In genomic region chr6:56343295-56343694, GRCh38 we compare ENCODE assay signal across 29 cellular contexts.
A peak's percentile ranks its signal among the peaks of the same experiment; 100 is the strongest.
DNase-seq lines count a peak whose midpoint lies in the region; ATAC-seq, FAIRE-seq and TF ChIP-seq lines count a peak whose summit lies in the region.
"Had no signal": no experiment of that assay in that cellular context is flagged by ENCODE, and none has a peak within 500 bp of the region (broad histone marks: within the 10 kb centered on the region; RNA-seq: fewer than 3 reads in every experiment).

No MANE protein-coding gene starts in this region.

- H3K9ac ChIP-seq in Karpas-422 (ENCODE audit: low read length): no peak overlapping the region

- TF ChIP-seq CTCF in foreskin fibroblast (IDR thresholded peaks at IDR 0.05; ENCODE audit: low read depth, low read length): no peak

- no peaks in the 10 kb centered on the region for H3K79me2 ChIP-seq in Karpas-422 (ENCODE audit: low read length)

- H3K27ac Mint-ChIP-seq in activated naive CD4-positive, alpha-beta T cell treated with anti-CD3 and anti-CD28 coated beads, Interleukin-2, amount 10 ng/mL, durations not matched to agents 7 days and 5 days: no peak overlapping the region
- H3K27ac Mint-ChIP-seq in stimulated activated naive CD8-positive, alpha-beta T cell treated with anti-CD3 and anti-CD28 coated beads, Interleukin-15, amount 100 ng/mL, for 72 hours: no peak overlapping the region
- H3K27ac Mint-ChIP-seq: CD14-positive monocyte; T-helper 1 cell treated with Interleukin-12 subunit alpha and Interleukin-12 subunit beta and Interleukin-4 antibody, amounts not matched to agents 30 μg/mL and 1 μg/mL, for 36 hours had no signal

- H3K4me1 Mint-ChIP-seq in activated naive CD4-positive, alpha-beta T cell treated with anti-CD3 and anti-CD28 coated beads, Interleukin-2, amount 10 ng/mL, durations not matched to agents 7 days and 5 days: no peaks in the 10 kb centered on the region
- H3K4me1 Mint-ChIP-seq in stimulated activated naive CD8-positive, alpha-beta T cell treated with anti-CD3 and anti-CD28 coated beads, Interleukin-15, amount 100 ng/mL, for 72 hours: no peaks in the 10 kb centered on the region

- no peaks in the 10 kb centered on the region for H3K9me3 ChIP-seq in Karpas-422 (ENCODE audit: low read length)
- H3K9me3 ChIP-seq: BE2C had no signal

- ATAC-seq in stimulated activated naive CD8-positive, alpha-beta T cell treated with anti-CD3 and anti-CD28 coated beads, Interleukin-15, amount 100 ng/mL, for 72 hours: no peak
- ATAC-seq in GM21447 (IDR thresholded peaks at IDR 0.05; ENCODE audit: unreplicated experiment): no peak
- ATAC-seq: GM12878, Panc1 had no signal

- no peaks in the 10 kb centered on the region for H3K36me3 ChIP-seq in Karpas-422 (ENCODE audit: insufficient read depth, low read length)
- H3K36me3 ChIP-seq: BE2C had no signal

- CTCF ChIA-PET in activated naive CD4-positive, alpha-beta T cell treated with anti-CD3 and anti-CD28 coated beads, Interleukin-2, amount 10 ng/mL, durations not matched to agents 7 days and 5 days (lab: Charles Lee): no interaction called here

- H3K27me3 ChIP-seq in Karpas-422 (ENCODE audit: low read length): no peaks in the 10 kb centered on the region
- H3K27me3 ChIP-seq: BE2C had no signal

- H3K4me3 Mint-ChIP-seq in activated naive CD4-positive, alpha-beta T cell treated with anti-CD3 and anti-CD28 coated beads, Interleukin-2, amount 10 ng/mL, durations not matched to agents 7 days and 5 days: no peak overlapping the region
- H3K4me3 Mint-ChIP-seq in stimulated activated naive CD8-positive, alpha-beta T cell treated with anti-CD3 and anti-CD28 coated beads, Interleukin-15, amount 100 ng/mL, for 72 hours: no peak overlapping the region
- H3K4me3 Mint-ChIP-seq: CD14-positive monocyte; T-helper 1 cell treated with Interleukin-12 subunit alpha and Interleukin-12 subunit beta and Interleukin-4 antibody, amounts not matched to agents 30 μg/mL and 1 μg/mL, for 36 hours had no signal

- peaks cover 4% of the 10 kb centered on the region for H3K27me3 Mint-ChIP-seq in activated naive CD4-positive, alpha-beta T cell treated with anti-CD3 and anti-CD28 coated beads, Interleukin-2, amount 10 ng/mL, durations not matched to agents 7 days and 5 days
- peaks cover 32% of the 10 kb centered on the region for H3K27me3 Mint-ChIP-seq in stimulated activated naive CD8-positive, alpha-beta T cell treated with anti-CD3 and anti-CD28 coated beads, Interleukin-15, amount 100 ng/mL, for 72 hours

- H3K4me1 ChIP-seq in Karpas-422 (ENCODE audit: low read length): no peaks in the 10 kb centered on the region
- H3K4me1 ChIP-seq: BE2C had no signal

- H3K4me2 ChIP-seq in Karpas-422 (ENCODE audit: low read depth, low read length, poor library complexity, severe bottlenecking): no peak overlapping the region

- no peak overlapping the region for H3K27ac ChIP-seq in Karpas-422 (ENCODE audit: low read length)
- H3K27ac ChIP-seq: RWPE1 had no signal

- H3K9me3 Mint-ChIP-seq in activated naive CD4-positive, alpha-beta T cell treated with anti-CD3 and anti-CD28 coated beads, Interleukin-2, amount 10 ng/mL, durations not matched to agents 7 days and 5 days: no peaks in the 10 kb centered on the region
- H3K9me3 Mint-ChIP-seq in stimulated activated naive CD8-positive, alpha-beta T cell treated with anti-CD3 and anti-CD28 coated beads, Interleukin-15, amount 100 ng/mL, for 72 hours: no peaks in the 10 kb centered on the region
- H3K9me3 Mint-ChIP-seq: T-helper 1 cell treated with Interleukin-12 subunit alpha and Interleukin-12 subunit beta and Interleukin-4 antibody, amounts not matched to agents 30 μg/mL and 1 μg/mL, for 36 hours had no signal

- 0 out of 2 replicates have a peak overlapping the region, but pooled peaks have one; percentile 61 for H2AFZ ChIP-seq in Karpas-422 (ENCODE audit: low read length)

- no peaks in the 10 kb centered on the region for H4K20me1 ChIP-seq in Karpas-422 (ENCODE audit: insufficient read depth, low read depth, low read length)

- no peaks in the 10 kb centered on the region for H3K9me2 ChIP-seq in Karpas-422 (replicated peaks; ENCODE audit: insufficient read depth, low read length)

- DNase-seq in EH (ENCODE audit: low read depth): peak; percentile 31
- DNase-seq in Karpas-422: no peak
- peak; percentile 40 to 66 for DNase-seq in foreskin fibroblast
- DNase-seq in activated naive CD4-positive, alpha-beta T cell treated with anti-CD3 and anti-CD28 coated beads, Interleukin-2, amount 10 ng/mL, durations not matched to agents 7 days and 5 days: no peak
- no peak for DNase-seq in stimulated activated naive CD8-positive, alpha-beta T cell treated with anti-CD3 and anti-CD28 coated beads, Interleukin-15, amount 100 ng/mL, for 72 hours
- DNase-seq: BE2C, Calu3, DND-41, H7, IMR-90, KG1, NCI-H1048, NCI-H1417, NCI-H1694 treated with DMSO at 0.1 percent for 48 hours, NCI-H2081, NCI-H2171, NCI-H226, NCI-H510A, NCI-H69, SHP77, SW 1271 had no signal

- peak; percentile 96 for FAIRE-seq in endometrium (lab: Jason Lieb, UNC)
- FAIRE-seq: A204.1, GM12878 had no signal

- no peaks in the 10 kb centered on the region for H3K36me3 Mint-ChIP-seq in activated naive CD4-positive, alpha-beta T cell treated with anti-CD3 and anti-CD28 coated beads, Interleukin-2, amount 10 ng/mL, durations not matched to agents 7 days and 5 days
- H3K36me3 Mint-ChIP-seq: CD14-positive monocyte had no signal

- H3K4me3 ChIP-seq in Karpas-422 (ENCODE audit: low read length): no peak overlapping the region
- H3K4me3 ChIP-seq in foreskin fibroblast (ENCODE audit: low read depth in 1 of 2, low read length in 2 of 2): no peak overlapping the region
- H3K4me3 ChIP-seq: GM12878 had no signal

Comparison
In these comparisons a context has a peak if more than half of its experiments do, and no peak if none do; other contexts are left out.
1. DNase-seq: peak in EH (single experiment) and foreskin fibroblast (2 of 2); none in Karpas-422 (single experiment), activated naive CD4-positive, alpha-beta T cell treated with anti-CD3 and anti-CD28 coated beads, Interleukin-2, amount 10 ng/mL, durations not matched to agents 7 days and 5 days (single experiment) and stimulated activated naive CD8-positive, alpha-beta T cell treated with anti-CD3 and anti-CD28 coated beads, Interleukin-15, amount 100 ng/mL, for 72 hours (0 of 2).